In the genomic region with DNA sequence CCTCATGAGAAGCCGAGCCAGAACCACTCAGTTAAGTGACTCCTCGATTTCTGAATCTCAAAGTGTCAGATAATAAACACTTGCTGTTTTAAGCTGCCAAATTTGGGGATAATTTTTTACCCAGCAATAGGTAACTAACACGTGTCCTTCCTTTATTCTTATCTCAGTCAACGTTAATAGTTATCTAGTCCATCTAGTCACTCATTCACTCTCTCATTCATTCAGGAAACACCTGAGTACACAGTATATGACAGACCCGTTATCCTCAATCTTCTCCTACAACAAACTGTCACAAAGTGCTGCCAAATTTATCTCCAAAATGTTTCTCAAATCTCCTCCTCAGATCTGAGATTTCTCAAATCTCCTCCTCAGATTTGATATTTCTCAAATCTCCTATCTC, we compare ENCODE assay signal across 24 cellular contexts. TPM values are rescaled to one million over a fixed set of nuclear protein-coding genes. Genes with fewer than 3 reads are reported as not detected.
DNase-seq lines count a peak whose midpoint lies in the region; ATAC-seq, FAIRE-seq and TF ChIP-seq lines count a peak whose summit lies in the region.
"Had no signal": no experiment of that assay in that cellular context is flagged by ENCODE, and none has a peak within 500 bp of the region (broad histone marks: within the 10 kb centered on the region; RNA-seq: fewer than 3 reads in every experiment).

No MANE protein-coding gene starts in this region.

- POLR2A ChIA-PET in activated CD4-positive, alpha-beta memory T cell treated with anti-CD3 and anti-CD28 coated beads for 36 hours (lab: Charles Lee): no interaction called here

- H3K36me3 Mint-ChIP-seq in endodermal cell (ENCODE audit: low read depth): peaks cover 9% of the 10 kb centered on the region
- H3K36me3 Mint-ChIP-seq in activated CD4-positive, alpha-beta memory T cell treated with anti-CD3 and anti-CD28 coated beads for 36 hours: no peaks in the 10 kb centered on the region
- H3K36me3 Mint-ChIP-seq: CD4-positive, CD25-positive, alpha-beta regulatory T cell; CD8-positive, alpha-beta T cell had no signal

- H3K9ac ChIP-seq in endodermal cell (ENCODE audit: extremely low read depth, low read length, poor library complexity, severe bottlenecking): peak overlapping the region; percentile 52
- H3K9ac ChIP-seq: BLaER1 had no signal

- H3K9me3 Mint-ChIP-seq in endodermal cell: no peaks in the 10 kb centered on the region
- H3K9me3 Mint-ChIP-seq in activated CD4-positive, alpha-beta memory T cell treated with anti-CD3 and anti-CD28 coated beads for 36 hours: no peaks in the 10 kb centered on the region
- H3K9me3 Mint-ChIP-seq: CD4-positive, CD25-positive, alpha-beta regulatory T cell; CD8-positive, alpha-beta T cell; GM23338; H9 had no signal

- peak; percentile 25 for FAIRE-seq in D721Med (lab: Jason Lieb, UNC)
- FAIRE-seq: A204.1, GM12891, GM18507 had no signal

- H3K27ac ChIP-seq in endodermal cell (ENCODE audit: low read depth, low read length): no peak overlapping the region
- H3K27ac ChIP-seq in ascending aorta: no peak overlapping the region
- H3K27ac ChIP-seq: 22Rv1, BLaER1, C4-2B had no signal

- peak overlapping the region; percentile 77 for H3K4me3 ChIP-seq in endodermal cell (ENCODE audit: low read length)
- H3K4me3 ChIP-seq in ascending aorta: no peak overlapping the region
- H3K4me3 ChIP-seq: BLaER1, GM23338 had no signal

- no peaks in the 10 kb centered on the region for H3K27me3 Mint-ChIP-seq in endodermal cell (ENCODE audit: insufficient read depth)
- H3K27me3 Mint-ChIP-seq in activated CD4-positive, alpha-beta memory T cell treated with anti-CD3 and anti-CD28 coated beads for 36 hours: no peaks in the 10 kb centered on the region
- H3K27me3 Mint-ChIP-seq: B cell; CD4-positive, CD25-positive, alpha-beta regulatory T cell had no signal

- ATAC-seq in GM21619 (IDR thresholded peaks at IDR 0.05; ENCODE audit: unreplicated experiment): peak; percentile 50
- no peak for ATAC-seq in HG03460 (IDR thresholded peaks at IDR 0.05; ENCODE audit: unreplicated experiment)
- ATAC-seq: CD8-positive, alpha-beta T cell; GM23338; HCT116 had no signal

- 46 to 77% methylated on average over 5 of the region's 5 CpGs for WGBS in endodermal cell (ENCODE audit: insufficient coverage in 1 of 2, insufficient read length in 1 of 2), 2 experiments

- H3K4me1 ChIP-seq in endodermal cell (ENCODE audit: control insufficient read depth, insufficient read depth, low read length) (peaks cover 13% of the 10 kb centered on the region), ascending aorta (no peaks in the 10 kb centered on the region)
- H3K4me1 ChIP-seq: BLaER1 had no signal

- H3K4me1 Mint-ChIP-seq in endodermal cell: peaks cover 35% of the 10 kb centered on the region
- peaks cover 5% of the 10 kb centered on the region for H3K4me1 Mint-ChIP-seq in activated CD4-positive, alpha-beta memory T cell treated with anti-CD3 and anti-CD28 coated beads for 36 hours (ENCODE audit: low read depth)
- H3K4me1 Mint-ChIP-seq: B cell had no signal

- CTCF ChIA-PET in activated CD4-positive, alpha-beta memory T cell treated with anti-CD3 and anti-CD28 coated beads for 36 hours (lab: Charles Lee): interaction anchor here (0.7 kb wide), 1 partner anchor 45 kb away, joined by 3 read pairs; no protein-coding TSS in a partner anchor

- H3K9me3 ChIP-seq in endodermal cell (ENCODE audit: control insufficient read depth, low read length): no peaks in the 10 kb centered on the region
- no peaks in the 10 kb centered on the region for H3K9me3 ChIP-seq in ascending aorta
- H3K9me3 ChIP-seq: BLaER1, Caco-2 had no signal

- no peaks in the 10 kb centered on the region for H3K27me3 ChIP-seq in endodermal cell (ENCODE audit: control insufficient read depth, insufficient read depth, low read length, poor library complexity, severe bottlenecking)
- H3K27me3 ChIP-seq in ascending aorta: no peaks in the 10 kb centered on the region
- H3K27me3 ChIP-seq: BLaER1 had no signal

- TF ChIP-seq CTCF in D721Med (IDR thresholded peaks at IDR 0.05; ENCODE audit: insufficient read depth, missing control alignments): no peak
- no peak for TF ChIP-seq CTCF in endodermal cell (conservative IDR thresholded peaks at IDR 0.05)
- TF ChIP-seq CTCF in ascending aorta (IDR thresholded peaks at IDR 0.05): no peak

- DNase-seq in D721Med (ENCODE audit: insufficient read length, low spot score) (no peak), endodermal cell (no peak), ascending aorta (ENCODE audit: low spot score in 2 of 2) (no peak), NCI-H1694 (lab: John Stamatoyannopoulos, UW) (no peak)
- no peak for DNase-seq in activated CD4-positive, alpha-beta memory T cell treated with anti-CD3 and anti-CD28 coated beads for 36 hours
- DNase-seq: Caco-2; CD4-positive, CD25-positive, alpha-beta regulatory T cell; CD8-positive, alpha-beta T cell; DMS 273 treated with DMSO at 0.1 percent for 48 hours; DMS79 treated with DMSO at 0.1 percent for 48 hours; GF-D8; H9 had no signal

- no peak overlapping the region for H3K4me3 Mint-ChIP-seq in endodermal cell
- no peak overlapping the region for H3K4me3 Mint-ChIP-seq in activated CD4-positive, alpha-beta memory T cell treated with anti-CD3 and anti-CD28 coated beads for 36 hours
- H3K4me3 Mint-ChIP-seq: B cell; CD4-positive, CD25-positive, alpha-beta regulatory T cell; CD8-positive, alpha-beta T cell; GM23338; H9 had no signal

- intact Hi-C loops in activated CD4-positive, alpha-beta memory T cell treated with anti-CD3 and anti-CD28 coated beads for 36 hours (cut with micrococcal nuclease): no loop called here
- intact Hi-C loops in ascending aorta (cut with DNase I): no loop called here

- H3K36me3 ChIP-seq in endodermal cell (ENCODE audit: control insufficient read depth, insufficient read depth, low read length) (peaks cover 20% of the 10 kb centered on the region), ascending aorta (no peaks in the 10 kb centered on the region)
- H3K36me3 ChIP-seq: BLaER1 had no signal

- H3K27ac Mint-ChIP-seq in endodermal cell: no peak overlapping the region
- H3K27ac Mint-ChIP-seq in activated CD4-positive, alpha-beta memory T cell treated with anti-CD3 and anti-CD28 coated beads for 36 hours: no peak overlapping the region
- H3K27ac Mint-ChIP-seq: B cell; CD4-positive, CD25-positive, alpha-beta regulatory T cell; CD8-positive, alpha-beta T cell; GM23338; H9 had no signal

- peak; percentile 16 for TF ChIP-seq POLR2A in GM19099 (IDR thresholded peaks at IDR 0.05; ENCODE audit: extremely low read depth, insufficient read length, low read depth)

RNA-seq across cellular contexts. Expression of gene FAM184A, which starts 13.1 kb away (rescaled TPM):
- total RNA-seq in endodermal cell (100 to 1,000 TPM; 205 to 216 TPM), ascending aorta (3.1 TPM)
- polyA plus RNA-seq in endodermal cell (2013, experiment 1 of 2): 64.9 TPM
- polyA plus RNA-seq in endodermal cell (2013, experiment 2 of 2): 72.0 TPM
- total RNA-seq in activated CD4-positive, alpha-beta memory T cell treated with anti-CD3 and anti-CD28 coated beads for 36 hours: 10 to 100 TPM in 1 of 2 experiments, 1 to 10 TPM in 1; 7.6 to 10.8 TPM

Comparison
In these comparisons a context has a peak if more than half of its experiments do, and no peak if none do; other contexts are left out.
1. RNA of gene FAM184A, which starts 13.1 kb away (total RNA-seq): 205 to 216 TPM in endodermal cell; 7.6 to 10.8 TPM in activated CD4-positive, alpha-beta memory T cell treated with anti-CD3 and anti-CD28 coated beads for 36 hours and 3.1 TPM in ascending aorta (single experiment); every median in the first group is over 10 times any median in the second.